ENCODE assay signal across 8 cellular contexts in the genomic region with DNA sequence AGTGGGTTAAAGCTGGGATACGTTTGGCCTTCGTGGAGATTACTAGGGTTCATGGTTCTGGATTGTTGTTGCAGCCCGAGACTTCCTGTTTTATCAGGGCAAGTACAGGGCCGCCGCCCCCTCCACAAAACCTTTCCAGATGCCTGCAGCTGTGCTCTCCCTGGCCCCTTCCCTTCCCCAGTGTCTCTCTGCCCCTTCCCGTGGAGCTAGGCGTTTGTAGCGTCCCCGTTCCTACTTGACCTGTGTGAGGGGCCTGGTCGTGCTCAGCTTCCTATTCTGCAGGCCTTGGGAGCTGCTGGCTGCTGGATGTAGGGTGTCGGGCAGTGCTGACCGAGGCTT. TPM values are rescaled to one million over a fixed set of nuclear protein-coding genes. Genes with fewer than 3 reads are reported as not detected.
DNase-seq lines count a peak whose midpoint lies in the region; ATAC-seq and TF ChIP-seq lines count a peak whose summit lies in the region.

No MANE protein-coding gene starts in this region.

- TF ChIP-seq POLR2A in adrenal gland (IDR thresholded peaks at IDR 0.05) (no peak), transverse colon (IDR thresholded peaks at IDR 0.05) (no peak)

- no peaks in the 10 kb centered on the region for H3K9me3 ChIP-seq in adrenal gland (replicated peaks in 1 of 3)
- no peaks in the 10 kb centered on the region for H3K9me3 ChIP-seq in transverse colon

- in situ Hi-C loops in transverse colon (cut with MboI; ENCODE audit: low pct_ligation_motif_present in 1 of 4, low pct_unique_long_range_greater_than_20kb in 1 of 4, low sequenced_read_pairs in 3 of 4): loop anchor here in 2 of 4 donors (10.0 to 25.0 kb wide), 3 partner anchors 131 to 206 kb away; a partner anchor contains a TSS

- intact Hi-C loops in adrenal gland (cut with DNase I): no loop called here
- intact Hi-C loops in transverse colon (cut with DNase I; ENCODE audit: low total_unique reads): loop anchor here (5.0 kb wide), 1 partner anchor 1206 kb away; a partner anchor contains a TSS

- WGBS in adrenal gland, 4 donors: 2 to 7% (median 6%) methylated on average over 11 to 12 of the region's 12 CpGs
- 5 to 10% methylated on average over 4 to 12 of the region's 12 CpGs for WGBS in transverse colon (ENCODE audit: low coverage in 1 of 2), 2 donors

- peak overlapping the region in 2 of 4 donors; percentile 57 to 98 for H3K4me3 ChIP-seq in adrenal gland
- H3K4me3 ChIP-seq in transverse colon: peak overlapping the region; percentile 89 to 99 (median 96)

- no peak for TF ChIP-seq CTCF in adrenal gland (IDR thresholded peaks at IDR 0.05)
- TF ChIP-seq CTCF in transverse colon (IDR thresholded peaks at IDR 0.05): no peak

- peak; percentile 53 for DNase-seq in activated CD8-positive, alpha-beta memory T cell treated with anti-CD3 and anti-CD28 coated beads, Interleukin-2, amount 50 U/mL, for 48 hours
- no peak for DNase-seq in activated CD8-positive, alpha-beta memory T cell treated with anti-CD3 and anti-CD28 coated beads, Interleukin-2, amount 50 U/mL, for 4 hours
- DNase-seq in adrenal gland (peak in 5 of 7 donors; percentile 32 to 60 (median 53)), left lobe of liver (ENCODE audit: low spot score) (peak; percentile 46), transverse colon (no peak), putamen (ENCODE audit: low spot score) (no peak), NCI-H2107 treated with DMSO at 0.1 percent for 48 hours (lab: John Stamatoyannopoulos, UW; ENCODE audit: unreplicated experiment) (no peak)

- H3K27ac ChIP-seq in adrenal gland (peak overlapping the region in 4 of 5 donors; percentile 82 to 94 (median 82)), transverse colon (peak overlapping the region; percentile 86 to 96 (median 94))

- peaks cover 0 to 44% of the 10 kb centered on the region in 2 donors for H3K36me3 ChIP-seq in adrenal gland (replicated peaks in 1 of 2)
- peaks cover 0 to 30% (median 14%) of the 10 kb centered on the region in 4 donors for H3K36me3 ChIP-seq in transverse colon

- H3K27me3 ChIP-seq in adrenal gland (no peaks in the 10 kb centered on the region), transverse colon (no peaks in the 10 kb centered on the region)

- H3K4me1 ChIP-seq in adrenal gland (replicated peaks in 1 of 2) (peaks cover 14 to 31% of the 10 kb centered on the region in 2 donors), transverse colon (peaks cover 4 to 22% (median 14%) of the 10 kb centered on the region in 4 donors)

- ATAC-seq in HG03565 (IDR thresholded peaks at IDR 0.05; ENCODE audit: unreplicated experiment) (peak; percentile 12), left lobe of liver (peak; percentile 13)

- no peak for TF ChIP-seq EP300 in transverse colon (IDR thresholded peaks at IDR 0.05; ENCODE audit: low read depth)

RNA-seq across cellular contexts. Expression of a gene that starts 1.4 kb away (rescaled TPM):
- 10 to 100 TPM; 26.4 to 53.3 (median 37.6) TPM for total RNA-seq in adrenal gland
- polyA plus RNA-seq in adrenal gland: 100 to 1,000 TPM in 1 of 3 donors, 10 to 100 TPM in 2; 17.7 to 112 (median 84.0) TPM
- 35.6 TPM for total RNA-seq in left lobe of liver
- total RNA-seq in transverse colon: 100 to 1,000 TPM in 2 of 4 donors, 10 to 100 TPM in 2; 53.7 to 134 (median 97.7) TPM

RNA-seq across cellular contexts. Expression of a gene that starts 22.0 kb away (rescaled TPM):
- under 1 TPM in 3 of 8 donors, not detected in 5; 0.18 to 0.84 (median 0.43) TPM for total RNA-seq in adrenal gland
- polyA plus RNA-seq in adrenal gland: 1 to 10 TPM in 1 of 3 donors, under 1 TPM in 2; 0.40 to 3.5 (median 0.74) TPM
- total RNA-seq in left lobe of liver: not detected
- not detected for total RNA-seq in transverse colon

RNA-seq across cellular contexts. Expression of a gene that starts 55.8 kb away (rescaled TPM):
- total RNA-seq in adrenal gland: 10 to 100 TPM in 3 of 8 donors, 1 to 10 TPM in 5; 2.0 to 12.0 (median 7.1) TPM
- 10 to 100 TPM in 1 of 3 donors, 1 to 10 TPM in 2; 1.9 to 13.4 (median 4.0) TPM for polyA plus RNA-seq in adrenal gland
- 0.48 TPM for total RNA-seq in left lobe of liver
- 1 to 10 TPM in 2 of 4 donors, under 1 TPM in 1, not detected in 1; 0.55 to 6.0 (median 3.0) TPM for total RNA-seq in transverse colon

Comparison
In these comparisons a context has a peak if more than half of its experiments do, and no peak if none do; other contexts are left out.
1. DNase-seq: peak in activated CD8-positive, alpha-beta memory T cell treated with anti-CD3 and anti-CD28 coated beads, Interleukin-2, amount 50 U/mL, for 48 hours (single experiment), adrenal gland (5 of 7) and left lobe of liver (single experiment); none in activated CD8-positive, alpha-beta memory T cell treated with anti-CD3 and anti-CD28 coated beads, Interleukin-2, amount 50 U/mL, for 4 hours (single experiment), transverse colon (single experiment), putamen (single experiment) and NCI-H2107 treated with DMSO at 0.1 percent for 48 hours (single experiment).